ENCODE assay signal across 2 cellular contexts in the genomic region with DNA sequence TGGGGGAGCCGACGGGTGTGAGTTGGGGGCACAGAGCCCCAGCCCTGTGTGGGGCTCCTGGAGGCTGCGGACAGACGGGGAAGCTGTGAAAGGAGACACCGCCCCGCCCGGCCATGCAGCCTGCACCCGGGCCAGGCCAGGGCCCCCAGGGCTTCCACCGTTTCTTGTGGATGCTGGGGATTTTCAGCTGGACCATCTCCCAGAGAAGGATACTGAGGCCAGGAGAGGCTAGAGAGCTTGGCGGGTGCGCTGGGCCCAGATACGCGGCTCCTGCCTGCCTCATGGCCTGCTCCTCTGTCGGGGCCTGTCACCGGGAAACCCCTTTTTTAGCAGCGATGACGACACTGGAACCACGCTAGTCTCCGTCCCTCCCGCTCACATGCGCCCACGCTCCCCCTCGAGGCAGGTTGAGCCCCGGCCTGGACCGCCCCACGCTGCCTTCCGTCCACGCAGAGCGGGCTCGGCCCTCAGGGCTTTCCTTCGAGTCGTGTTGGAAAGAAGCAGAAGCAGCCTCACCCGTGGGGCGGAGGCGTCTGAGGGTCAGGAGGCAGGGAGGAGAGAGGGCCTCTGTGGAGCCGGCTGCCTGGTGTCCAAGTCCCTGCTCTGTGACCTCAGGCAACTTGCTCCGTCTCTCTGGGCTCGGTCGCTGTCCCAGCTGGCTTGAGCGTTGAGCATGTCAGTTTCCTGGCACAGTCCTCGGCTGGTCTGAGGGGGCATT.
TF ChIP-seq lines count a peak whose summit lies in the region.

No MANE protein-coding gene starts in this region.

TF ChIP-seq in SK-N-SH treated with all-trans-retinoic acid at 6 μM for 48 hours, 23 proteins besides CTCF, POLR2A, EP300 and RAD21 (continued from another document):
- no peak for TF ChIP-seq ZFP30 (CRISPR knock-in tag; IDR thresholded peaks at IDR 0.05)
- TF ChIP-seq ZNF8 (CRISPR knock-in tag; IDR thresholded peaks at IDR 0.05), result no peak
- no peak for TF ChIP-seq ARNTL (CRISPR knock-in tag; IDR thresholded peaks at IDR 0.05; ENCODE audit: borderline replicate concordance, low read depth)
- TF ChIP-seq ESRRG (CRISPR knock-in tag; IDR thresholded peaks at IDR 0.05), result no peak
- no peak for TF ChIP-seq ZNF565 (CRISPR knock-in tag; conservative IDR thresholded peaks at IDR 0.05; ENCODE audit: low read depth)

TF ChIP-seq in SK-N-SH, 30 proteins besides CTCF, POLR2A, EP300 and RAD21 (continued from another document):
- TF ChIP-seq USF1 (IDR thresholded peaks at IDR 0.05; ENCODE audit: borderline replicate concordance, low read depth) (no peak), ELF1 (IDR thresholded peaks at IDR 0.05) (no peak), GABPA (IDR thresholded peaks at IDR 0.05; ENCODE audit: low read depth) (no peak), GATA2 (CRISPR knock-in tag; IDR thresholded peaks at IDR 0.05) (no peak), SIN3A (IDR thresholded peaks at IDR 0.05; ENCODE audit: borderline replicate concordance, low read depth, low read length) (no peak), YY1 (IDR thresholded peaks at IDR 0.05; ENCODE audit: low read depth) (no peak), RXRA (IDR thresholded peaks at IDR 0.05; ENCODE audit: borderline replicate concordance, low read depth) (no peak), EZH2phosphoT487 (IDR thresholded peaks at IDR 0.05; ENCODE audit: borderline replicate concordance, low read depth) (no peak), MXI1 (IDR thresholded peaks at IDR 0.05; ENCODE audit: low read depth, low read length) (no peak)
